In the genomic region with DNA sequence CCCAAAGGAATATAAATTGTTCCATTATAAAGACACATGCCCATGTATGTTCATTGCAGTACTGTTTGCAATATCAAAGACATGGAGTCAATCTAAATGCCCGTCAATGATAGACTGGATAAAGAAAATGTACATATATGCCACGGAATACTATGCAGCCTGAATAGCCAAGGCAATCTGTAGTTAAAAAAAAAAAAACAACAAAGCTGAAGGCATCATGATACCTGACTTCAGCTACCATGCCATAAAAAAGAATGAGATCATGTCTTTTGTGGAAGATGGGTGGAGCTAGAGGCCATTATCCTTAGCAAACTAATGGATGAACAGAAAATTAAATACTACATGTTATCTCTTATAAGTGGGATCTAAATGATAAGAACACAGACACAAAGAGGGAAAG, we compare ENCODE assay signal across 8 cellular contexts.
"Had no signal": no experiment of that assay in that cellular context is flagged by ENCODE, and none has a peak within 500 bp of the region (broad histone marks: within the 10 kb centered on the region; RNA-seq: fewer than 3 reads in every experiment).

No MANE protein-coding gene starts in this region.

- ATAC-seq: HCT116, K562 had no signal

- DNase-seq: GM23248, GOT3, H7, HFFc6, IMR-90, KG1 had no signal
